In genomic region chr5:31531888-31532710, GRCh38 we compare ENCODE assay signal across 8 cellular contexts.
DNase-seq lines count a peak whose midpoint lies in the region; ATAC-seq lines count a peak whose summit lies in the region.

C5orf22 (plus strand) TSS chr5:31532301; CDS start chr5:31532393, 92 bp downstream.
DROSHA (minus strand) TSS chr5:31532093; CDS start chr5:31529059, 3,034 bp downstream.

- peak; percentile 93 for ATAC-seq in GM19468 (IDR thresholded peaks at IDR 0.05; ENCODE audit: extremely low read depth, unreplicated experiment)
- peak; percentile 94 for ATAC-seq in effector memory CD8-positive, alpha-beta T cell (replicated peaks)

- peak within 1 kb of the TSS; percentile 98 to 100 for H3K4me3 Mint-ChIP-seq in effector memory CD8-positive, alpha-beta T cell

- H3K9me3 Mint-ChIP-seq in effector memory CD8-positive, alpha-beta T cell, result no peaks in the 10 kb centered on the region

- H3K27me3 Mint-ChIP-seq in effector memory CD8-positive, alpha-beta T cell, result no peaks in the 10 kb centered on the region

- peaks cover 38 to 50% of the 10 kb centered on the region in 2 donors for H3K4me1 Mint-ChIP-seq in effector memory CD8-positive, alpha-beta T cell (ENCODE audit: low read depth in 2 of 2)

- peak; percentile 98 for DNase-seq in COLO668 (lab: John Stamatoyannopoulos, UW; ENCODE audit: unreplicated experiment)
- peak; percentile 94 for DNase-seq in HS-5 (ENCODE audit: low read depth)
- DNase-seq in NK-92 treated with Interleukin-12 subunit alpha and Interleukin-12 subunit beta, amount 100 ng/mL, for 24 hours (lab: John Stamatoyannopoulos, UW), result peak; percentile 86
- peak; percentile 94 for DNase-seq in activated CD8-positive, alpha-beta memory T cell treated with anti-CD3 and anti-CD28 coated beads for 24 hours
- DNase-seq in effector memory CD8-positive, alpha-beta T cell, result peak; percentile 79 to 83 (median 82)
- DNase-seq in medulla oblongata (ENCODE audit: extremely low spot score), result peak; percentile 98
- peak; percentile 83 for DNase-seq in stimulated activated CD8-positive, alpha-beta memory T cell treated with anti-CD3 and anti-CD28 coated beads, Interleukin-12 subunit alpha, Interleukin-12 subunit beta, amount 100 ng/mL, for 1 hour (ENCODE audit: low read depth)

- peaks cover 44% of the 10 kb centered on the region for H3K36me3 Mint-ChIP-seq in effector memory CD8-positive, alpha-beta T cell (ENCODE audit: insufficient read depth)

- peak within 1 kb of the TSS; percentile 96 to 97 for H3K27ac Mint-ChIP-seq in effector memory CD8-positive, alpha-beta T cell

Comparison
In these comparisons a context has a peak if more than half of its experiments do, and no peak if none do; other contexts are left out.
1. Peak in every context shown above with its lines: DNase-seq and ATAC-seq.